8 cellular contexts compared by ENCODE assay signal in genomic region chr17:35051183-35051578, GRCh38. TPM values are rescaled to one million over a fixed set of nuclear protein-coding genes. Genes with fewer than 3 reads are reported as not detected.
DNase-seq lines count a peak whose midpoint lies in the region; ATAC-seq lines count a peak whose summit lies in the region.

No MANE protein-coding gene starts in this region.

- POLR2A ChIA-PET in activated CD4-positive, alpha-beta memory T cell treated with anti-CD3 and anti-CD28 coated beads, Interleukin-2, amount 10 ng/mL, durations not matched to agents 7 days and 5 days (lab: Charles Lee) = interaction anchor here (0.7 to 10.7 kb wide), 13 partner anchors 10 to 71 kb away, joined by 3 to 126 read pairs (median 3); partner anchors contain the start of genes LIG3 and RFFL

- no peaks in the 10 kb centered on the region for H3K27me3 Mint-ChIP-seq in activated CD4-positive, alpha-beta memory T cell treated with anti-CD3 and anti-CD28 coated beads, Interleukin-2, amount 10 ng/mL, durations not matched to agents 7 days and 5 days
- H3K27me3 Mint-ChIP-seq in immature natural killer cell (ENCODE audit: low read depth in 3 of 3) = peaks cover 0 to 5% (median 0%) of the 10 kb centered on the region in 3 donors

- ATAC-seq in HG03280 (IDR thresholded peaks at IDR 0.05; ENCODE audit: unreplicated experiment) (peak; percentile 51), HG03039 (IDR thresholded peaks at IDR 0.05; ENCODE audit: unreplicated experiment) (no peak), HG02870 (IDR thresholded peaks at IDR 0.05; ENCODE audit: unreplicated experiment) (no peak)

- H3K9me3 Mint-ChIP-seq in activated CD4-positive, alpha-beta memory T cell treated with anti-CD3 and anti-CD28 coated beads, Interleukin-2, amount 10 ng/mL, durations not matched to agents 7 days and 5 days = no peaks in the 10 kb centered on the region
- H3K9me3 Mint-ChIP-seq in immature natural killer cell = no peaks in the 10 kb centered on the region

- CTCF ChIA-PET in activated CD4-positive, alpha-beta memory T cell treated with anti-CD3 and anti-CD28 coated beads, Interleukin-2, amount 10 ng/mL, durations not matched to agents 7 days and 5 days (lab: Charles Lee) = interaction anchor here (0.7 to 4.4 kb wide), 5 partner anchors 12 to 69 kb away, joined by 3 to 15 read pairs (median 4); partner anchors contain the start of genes RAD51D and RFFL

- DNase-seq in activated gamma-delta T cell treated with Interleukin-2 at 50 U/mL for 16 hours (peak; percentile 51), activated gamma-delta T cell (lab: John Stamatoyannopoulos, UW) (no peak), immature natural killer cell (peak; percentile 60 to 69 (median 69)), cerebellum (ENCODE audit: low spot score) (no peak)
- DNase-seq in activated CD4-positive, alpha-beta memory T cell treated with anti-CD3 and anti-CD28 coated beads, Interleukin-2, amount 10 ng/mL, durations not matched to agents 7 days and 5 days = peak; percentile 50

- peak overlapping the region; percentile 88 for H3K27ac Mint-ChIP-seq in activated CD4-positive, alpha-beta memory T cell treated with anti-CD3 and anti-CD28 coated beads, Interleukin-2, amount 10 ng/mL, durations not matched to agents 7 days and 5 days
- H3K27ac Mint-ChIP-seq in immature natural killer cell = peak overlapping the region; percentile 90 to 97 (median 96)

- peaks cover 69% of the 10 kb centered on the region for H3K4me1 Mint-ChIP-seq in activated CD4-positive, alpha-beta memory T cell treated with anti-CD3 and anti-CD28 coated beads, Interleukin-2, amount 10 ng/mL, durations not matched to agents 7 days and 5 days
- peaks cover 75 to 82% of the 10 kb centered on the region in 2 donors for H3K4me1 Mint-ChIP-seq in immature natural killer cell

- H3K4me3 Mint-ChIP-seq in activated CD4-positive, alpha-beta memory T cell treated with anti-CD3 and anti-CD28 coated beads, Interleukin-2, amount 10 ng/mL, durations not matched to agents 7 days and 5 days = peak overlapping the region; percentile 53
- peak overlapping the region; percentile 68 to 85 (median 75) for H3K4me3 Mint-ChIP-seq in immature natural killer cell

- H3K36me3 Mint-ChIP-seq in activated CD4-positive, alpha-beta memory T cell treated with anti-CD3 and anti-CD28 coated beads, Interleukin-2, amount 10 ng/mL, durations not matched to agents 7 days and 5 days (ENCODE audit: low read depth) = peaks cover 37% of the 10 kb centered on the region
- peaks cover 3 to 8% (median 4%) of the 10 kb centered on the region in 3 donors for H3K36me3 Mint-ChIP-seq in immature natural killer cell

RNA-seq across cellular contexts. Expression of gene RFFL, which starts 12.3 kb away (rescaled TPM):
- total RNA-seq in activated CD4-positive, alpha-beta memory T cell treated with anti-CD3 and anti-CD28 coated beads, Interleukin-2, amount 10 ng/mL, durations not matched to agents 7 days and 5 days = 10 to 100 TPM; 47.3 to 53.9 TPM
- polyA plus RNA-seq in immature natural killer cell = 10 to 100 TPM; 24.0 to 45.4 (median 34.0) TPM
- total RNA-seq in cerebellum = 6.7 TPM

Comparison
In these comparisons a context has a peak if more than half of its experiments do, and no peak if none do; other contexts are left out.
1. DNase-seq: peak in activated gamma-delta T cell treated with Interleukin-2 at 50 U/mL for 16 hours (single experiment), activated CD4-positive, alpha-beta memory T cell treated with anti-CD3 and anti-CD28 coated beads, Interleukin-2, amount 10 ng/mL, durations not matched to agents 7 days and 5 days (single experiment) and immature natural killer cell (3 of 3); none in activated gamma-delta T cell (single experiment) and cerebellum (single experiment).